3 cellular contexts compared by ENCODE assay signal in the genomic region with DNA sequence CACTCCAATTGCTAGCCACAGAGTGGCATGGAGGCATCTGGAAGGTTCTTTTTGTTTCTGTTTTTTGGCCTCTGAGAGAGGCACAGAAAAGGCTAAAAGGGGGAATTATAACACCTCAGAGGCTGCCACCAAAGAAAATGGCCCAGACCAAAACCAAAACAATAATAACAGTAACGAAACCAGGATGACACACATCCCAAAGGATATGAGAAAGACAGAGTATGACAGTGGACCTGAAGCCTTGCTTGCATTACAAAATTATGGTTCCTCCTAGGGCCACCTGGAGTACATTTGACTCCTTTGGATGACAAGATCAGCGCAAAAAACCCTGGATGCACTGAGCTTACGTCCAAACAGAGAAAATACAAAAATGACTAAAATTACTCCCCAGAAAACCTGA.
"Had no signal": no experiment of that assay in that cellular context is flagged by ENCODE, and none has a peak within 500 bp of the region (broad histone marks: within the 10 kb centered on the region; RNA-seq: fewer than 3 reads in every experiment).

No MANE protein-coding gene starts in this region.

- DNase-seq: GDM1, GF-D8 had no signal

- ATAC-seq: GM12878 had no signal
